32 cellular contexts compared by ENCODE assay signal in genomic region chr10:121171825-121172224, GRCh38.
"Had no signal": no experiment of that assay in that cellular context is flagged by ENCODE, and none has a peak within 500 bp of the region (broad histone marks: within the 10 kb centered on the region; RNA-seq: fewer than 3 reads in every experiment).

No MANE protein-coding gene starts in this region.

- H3K4me2 ChIP-seq: SK-N-SH had no signal

- H3K36me3 Mint-ChIP-seq: activated naive CD4-positive, alpha-beta T cell treated with anti-CD3 and anti-CD28 coated beads, Interleukin-2, amount 50 U/mL, for 24 hours; activated naive CD8-positive, alpha-beta T cell treated with anti-CD3 and anti-CD28 coated beads, Interleukin-2, amount 10 ng/mL, durations not matched to agents 7 days and 5 days; WTC11 had no signal

- H3K4me1 ChIP-seq: ascending aorta, SJSA1 had no signal

- DNase-seq: activated CD4-positive, alpha-beta T cell treated with anti-CD3 and anti-CD28 coated beads for 36 hours; activated CD4-positive, alpha-beta T cell treated with anti-CD3 and anti-CD28 coated beads, Interleukin-2, amount 10 ng/mL, durations not matched to agents 7 days and 5 days; activated CD4-positive, alpha-beta T cell treated with anti-CD3 and anti-CD28 coated beads, Interleukin-2, amount 50 U/mL, for 48 hours; activated CD8-positive, alpha-beta T cell treated with anti-CD3 and anti-CD28 coated beads, Interleukin-2, amount 10 ng/mL, durations not matched to agents 7 days and 5 days; activated gamma-delta T cell; activated naive CD4-positive, alpha-beta T cell treated with Interleukin-2 at 50 U/mL for 16 hours; activated naive CD8-positive, alpha-beta T cell treated with anti-CD3 and anti-CD28 coated beads, Interleukin-2, amount 10 ng/mL, durations not matched to agents 7 days and 5 days; activated T-cell treated with anti-CD3 and anti-CD28 coated beads, Interleukin-2, amount 50 U/mL, for 24 hours; amygdala; KG1; MM.1S; NCI-H1048; NCI-H1105 treated with DMSO at 0.1 percent for 48 hours; NCI-H1436; NCI-H1694; NCI-H1930; NCI-H2081 treated with DMSO at 0.1 percent for 48 hours; NCI-H345; NCI-H524 treated with DMSO at 0.1 percent for 48 hours; SHP77 treated with DMSO at 0.1 percent for 48 hours; SK-N-SH had no signal

- H3K27me3 Mint-ChIP-seq: activated CD4-positive, alpha-beta T cell treated with anti-CD3 and anti-CD28 coated beads for 36 hours; activated CD4-positive, alpha-beta T cell treated with anti-CD3 and anti-CD28 coated beads, Interleukin-2, amount 10 ng/mL, durations not matched to agents 7 days and 5 days; activated naive CD4-positive, alpha-beta T cell treated with anti-CD3 and anti-CD28 coated beads, Interleukin-2, amount 50 U/mL, for 24 hours; activated naive CD8-positive, alpha-beta T cell treated with anti-CD3 and anti-CD28 coated beads, Interleukin-2, amount 10 ng/mL, durations not matched to agents 7 days and 5 days; activated T-cell treated with anti-CD3 and anti-CD28 coated beads, Interleukin-2, amount 50 U/mL, for 24 hours; central memory CD8-positive, alpha-beta T cell had no signal

- H3K4me1 Mint-ChIP-seq: activated CD4-positive, alpha-beta T cell treated with anti-CD3 and anti-CD28 coated beads for 36 hours; activated CD4-positive, alpha-beta T cell treated with anti-CD3 and anti-CD28 coated beads, Interleukin-2, amount 10 ng/mL, durations not matched to agents 7 days and 5 days; activated naive CD4-positive, alpha-beta T cell treated with anti-CD3 and anti-CD28 coated beads, Interleukin-2, amount 50 U/mL, for 24 hours; activated naive CD8-positive, alpha-beta T cell treated with anti-CD3 and anti-CD28 coated beads, Interleukin-2, amount 10 ng/mL, durations not matched to agents 7 days and 5 days; central memory CD8-positive, alpha-beta T cell had no signal

- H3K27me3 ChIP-seq: ascending aorta, cardiac muscle cell, SJSA1 had no signal

- H3K9me3 ChIP-seq: ascending aorta, SK-N-SH had no signal

- H3K27ac ChIP-seq: ascending aorta, cardiac muscle cell, SJSA1 had no signal

- H3K36me3 ChIP-seq: ascending aorta, cardiac muscle cell, SJSA1 had no signal

- H3K4me3 ChIP-seq: ascending aorta, cardiac muscle cell, SJSA1 had no signal

- ATAC-seq: activated CD4-positive, alpha-beta T cell treated with anti-CD3 and anti-CD28 coated beads for 36 hours; activated CD4-positive, CD25-positive, alpha-beta regulatory T cell treated with anti-CD3 and anti-CD28 coated beads, Interleukin-2, amount 50 U/mL, for 24 hours; activated CD8-positive, alpha-beta T cell treated with anti-CD3 and anti-CD28 coated beads, Interleukin-2, amount 10 ng/mL, durations not matched to agents 7 days and 5 days; Panc1; WTC11 had no signal

- H3K4me3 Mint-ChIP-seq: activated CD4-positive, alpha-beta T cell treated with anti-CD3 and anti-CD28 coated beads for 36 hours; activated CD4-positive, alpha-beta T cell treated with anti-CD3 and anti-CD28 coated beads, Interleukin-2, amount 10 ng/mL, durations not matched to agents 7 days and 5 days; activated CD8-positive, alpha-beta T cell treated with anti-CD3 and anti-CD28 coated beads, Interleukin-2, amount 10 ng/mL, durations not matched to agents 7 days and 5 days; activated naive CD4-positive, alpha-beta T cell treated with anti-CD3 and anti-CD28 coated beads, Interleukin-2, amount 50 U/mL, for 24 hours; activated naive CD8-positive, alpha-beta T cell treated with anti-CD3 and anti-CD28 coated beads, Interleukin-2, amount 10 ng/mL, durations not matched to agents 7 days and 5 days; activated T-cell treated with anti-CD3 and anti-CD28 coated beads, Interleukin-2, amount 50 U/mL, for 24 hours; central memory CD8-positive, alpha-beta T cell; T-helper 1 cell treated with Interleukin-12 subunit alpha and Interleukin-12 subunit beta and Interleukin-4 antibody, amounts not matched to agents 30 μg/mL and 1 μg/mL, for 36 hours; T-helper 2 cell treated with Interferon-gamma antibody and Interleukin-4, amounts not matched to agents 5 μg/mL and 100 μg/mL, for 36 hours; WTC11 had no signal

- H3K9me3 Mint-ChIP-seq: activated CD4-positive, alpha-beta T cell treated with anti-CD3 and anti-CD28 coated beads, Interleukin-2, amount 10 ng/mL, durations not matched to agents 7 days and 5 days; activated naive CD4-positive, alpha-beta T cell treated with anti-CD3 and anti-CD28 coated beads, Interleukin-2, amount 50 U/mL, for 24 hours; activated T-cell treated with anti-CD3 and anti-CD28 coated beads, Interleukin-2, amount 50 U/mL, for 24 hours; activated T-helper 2 cell treated with anti-CD3 and anti-CD28 coated beads, Interferon-gamma antibody, Interleukin-2, Interleukin-4, amounts not matched to agents 10 μg/mL and 5 μg/mL and 100 μg/mL, durations not matched to agents 14 hours and 24 hours and 36 hours; central memory CD8-positive, alpha-beta T cell; T-helper 2 cell treated with Interferon-gamma antibody and Interleukin-4, amounts not matched to agents 5 μg/mL and 100 μg/mL, for 36 hours; WTC11 had no signal

- H3K9ac ChIP-seq: SK-N-SH had no signal

- H3K27ac Mint-ChIP-seq: activated CD4-positive, alpha-beta T cell treated with anti-CD3 and anti-CD28 coated beads for 36 hours; activated CD4-positive, alpha-beta T cell treated with anti-CD3 and anti-CD28 coated beads, Interleukin-2, amount 10 ng/mL, durations not matched to agents 7 days and 5 days; activated CD8-positive, alpha-beta T cell treated with anti-CD3 and anti-CD28 coated beads, Interleukin-2, amount 10 ng/mL, durations not matched to agents 7 days and 5 days; activated naive CD4-positive, alpha-beta T cell treated with anti-CD3 and anti-CD28 coated beads, Interleukin-2, amount 50 U/mL, for 24 hours; activated naive CD8-positive, alpha-beta T cell treated with anti-CD3 and anti-CD28 coated beads, Interleukin-2, amount 10 ng/mL, durations not matched to agents 7 days and 5 days; activated T-cell treated with anti-CD3 and anti-CD28 coated beads, Interleukin-2, amount 50 U/mL, for 24 hours; activated T-helper 2 cell treated with anti-CD3 and anti-CD28 coated beads, Interferon-gamma antibody, Interleukin-2, Interleukin-4, amounts not matched to agents 10 μg/mL and 5 μg/mL and 100 μg/mL, durations not matched to agents 14 hours and 24 hours and 36 hours; T-helper 1 cell treated with Interleukin-12 subunit alpha and Interleukin-12 subunit beta and Interleukin-4 antibody, amounts not matched to agents 30 μg/mL and 1 μg/mL, for 36 hours; T-helper 2 cell treated with Interferon-gamma antibody and Interleukin-4, amounts not matched to agents 5 μg/mL and 100 μg/mL, for 36 hours; WTC11 had no signal
